ENCODE assay signal across 12 cellular contexts in the genomic region with DNA sequence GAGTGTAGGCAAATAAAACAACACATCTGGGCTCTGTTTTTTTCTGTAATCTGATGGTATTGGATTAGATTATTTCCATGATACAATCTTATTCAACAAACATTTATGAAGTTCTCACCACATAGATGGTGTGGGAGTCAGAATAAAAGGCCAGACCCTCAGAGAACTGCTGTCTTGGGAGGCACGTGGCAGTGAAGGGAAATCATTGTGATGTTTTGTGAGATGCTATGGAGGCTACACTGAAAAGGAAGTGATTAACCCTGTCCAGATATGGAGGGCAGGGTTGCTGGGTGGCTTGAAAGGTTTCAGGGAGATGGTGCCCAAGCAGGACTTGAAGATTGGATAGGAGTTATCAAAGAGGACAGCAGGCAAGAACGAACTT. TPM values are rescaled to one million over a fixed set of nuclear protein-coding genes. Genes with fewer than 3 reads are reported as not detected.
A peak's percentile ranks its signal among the peaks of the same experiment; 100 is the strongest.
DNase-seq lines count a peak whose midpoint lies in the region; ATAC-seq, FAIRE-seq and TF ChIP-seq lines count a peak whose summit lies in the region.
"Had no signal": no experiment of that assay in that cellular context is flagged by ENCODE, and none has a peak within 500 bp of the region (broad histone marks: within the 10 kb centered on the region; RNA-seq: fewer than 3 reads in every experiment).

No MANE protein-coding gene starts in this region.

- ATAC-seq in A549: peak in 1 of 2 experiments; percentile 46; a peak in 3 of 6 replicates
- no peak for ATAC-seq in T-helper 17 cell

- peak overlapping the region; percentile 19 for H3K27ac Mint-ChIP-seq in T-helper 17 cell

- in situ Hi-C loops in HAP-1 (cut with MboI; ENCODE audit: low sequenced_read_pairs): no loop called here

- H3K4me3 ChIP-seq in A549: no peak overlapping the region
- H3K4me3 ChIP-seq in fibroblast of the aortic adventitia (ENCODE audit: low read depth, low read length): peak overlapping the region; percentile 11
- no peak overlapping the region for H3K4me3 ChIP-seq in rectal smooth muscle tissue (ENCODE audit: low read length)
- H3K4me3 ChIP-seq in HAP-1: no peak overlapping the region
- H3K4me3 ChIP-seq: MG63 had no signal

- no peak for TF ChIP-seq RAD21 in A549 (conservative IDR thresholded peaks at IDR 0.05 in 1 of 2, IDR thresholded peaks at IDR 0.05 in 1 of 2)

- CTCF ChIA-PET in A549 (lab: Yijun Ruan, JAX): interaction anchor here (1.1 kb wide), 1 partner anchor 48 kb away, joined by 3 read pairs; no protein-coding TSS in a partner anchor

- no peak overlapping the region for H3K9ac ChIP-seq in rectal smooth muscle tissue (ENCODE audit: low read length)

- 62% methylated on average over 2 of the region's 2 CpGs for WGBS in A549 (ENCODE audit: missing lambda C conversion rate)

- no peaks in the 10 kb centered on the region for H3K27me3 Mint-ChIP-seq in T-helper 17 cell

- H3K27me3 ChIP-seq in rectal smooth muscle tissue (ENCODE audit: control insufficient read depth, insufficient read depth, low read length) (no peaks in the 10 kb centered on the region), HAP-1 (ENCODE audit: low read depth) (no peaks in the 10 kb centered on the region)
- H3K27me3 ChIP-seq: MG63 had no signal

- H3K27ac ChIP-seq in A549 (no peak overlapping the region), rectal smooth muscle tissue (ENCODE audit: low read depth, low read length) (peak overlapping the region; percentile 58)

- no peaks in the 10 kb centered on the region for H3K36me3 Mint-ChIP-seq in T-helper 17 cell (ENCODE audit: low read depth)

- FAIRE-seq in A549 (lab: Jason Lieb, UNC): no peak

- no peaks in the 10 kb centered on the region for H3K9me3 ChIP-seq in A549
- no peaks in the 10 kb centered on the region for H3K9me3 ChIP-seq in T-helper 17 cell (ENCODE audit: control insufficient read depth, low read length, poor library complexity, severe bottlenecking)
- H3K9me3 ChIP-seq in HAP-1: no peaks in the 10 kb centered on the region
- H3K9me3 ChIP-seq: MG63 had no signal

- TF ChIP-seq EP300 in A549 (IDR thresholded peaks at IDR 0.05): no peak

- DNase-seq in A549 (ENCODE audit: low read depth in 1 of 2, low spot score in 1 of 2) (no peak), T-helper 17 cell (no peak), fibroblast of the aortic adventitia (ENCODE audit: low read depth) (no peak), HAP-1 (ENCODE audit: low spot score in 2 of 2) (no peak), GDM1 (lab: John Stamatoyannopoulos, UW) (no peak)
- no peak for DNase-seq in activated CD4-positive, alpha-beta T cell treated with anti-CD3 and anti-CD28 coated beads for 48 hours
- DNase-seq in activated CD4-positive, CD25-positive, alpha-beta regulatory T cell (lab: John Stamatoyannopoulos, UW): no peak
- DNase-seq: activated gamma-delta T cell treated with Interleukin-2 at 50 U/mL for 16 hours, MG63, NCI-H1930, NCI-H524 had no signal

- POLR2A ChIA-PET in A549 (lab: Yijun Ruan, JAX): no interaction called here

- no peak for TF ChIP-seq POLR2A in A549 (IDR thresholded peaks at IDR 0.05; ENCODE audit: low read length)

- H3K4me1 Mint-ChIP-seq in T-helper 17 cell: no peaks in the 10 kb centered on the region

- TF ChIP-seq CTCF in A549 (IDR thresholded peaks at IDR 0.05): no peak
- no peak for TF ChIP-seq CTCF in fibroblast of the aortic adventitia (IDR thresholded peaks at IDR 0.05; ENCODE audit: insufficient read depth, low read length)

- H3K4me3 Mint-ChIP-seq in T-helper 17 cell: no peak overlapping the region

- no peaks in the 10 kb centered on the region for H3K36me3 ChIP-seq in rectal smooth muscle tissue (ENCODE audit: control insufficient read depth, insufficient read depth, low read length)
- H3K36me3 ChIP-seq in HAP-1 (replicated peaks): no peaks in the 10 kb centered on the region
- H3K36me3 ChIP-seq: MG63 had no signal

- peaks cover 14% of the 10 kb centered on the region; the same call in 2 of the 3 replicates for H3K4me1 ChIP-seq in A549
- peaks cover 21% of the 10 kb centered on the region for H3K4me1 ChIP-seq in rectal smooth muscle tissue (ENCODE audit: control insufficient read depth, insufficient read depth, low read length)
- no peaks in the 10 kb centered on the region for H3K4me1 ChIP-seq in HAP-1

- H3K4me2 ChIP-seq in A549: peak overlapping the region; percentile 34

TF ChIP-seq in A549, 52 proteins besides CTCF, POLR2A, EP300 and RAD21 (continues in another document):
- TF ChIP-seq, protein P1, sequence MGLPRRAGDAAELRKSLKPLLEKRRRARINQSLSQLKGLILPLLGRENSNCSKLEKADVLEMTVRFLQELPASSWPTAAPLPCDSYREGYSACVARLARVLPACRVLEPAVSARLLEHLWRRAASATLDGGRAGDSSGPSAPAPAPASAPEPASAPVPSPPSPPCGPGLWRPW (IDR thresholded peaks at IDR 0.05): no peak
- TF ChIP-seq, protein P2, sequence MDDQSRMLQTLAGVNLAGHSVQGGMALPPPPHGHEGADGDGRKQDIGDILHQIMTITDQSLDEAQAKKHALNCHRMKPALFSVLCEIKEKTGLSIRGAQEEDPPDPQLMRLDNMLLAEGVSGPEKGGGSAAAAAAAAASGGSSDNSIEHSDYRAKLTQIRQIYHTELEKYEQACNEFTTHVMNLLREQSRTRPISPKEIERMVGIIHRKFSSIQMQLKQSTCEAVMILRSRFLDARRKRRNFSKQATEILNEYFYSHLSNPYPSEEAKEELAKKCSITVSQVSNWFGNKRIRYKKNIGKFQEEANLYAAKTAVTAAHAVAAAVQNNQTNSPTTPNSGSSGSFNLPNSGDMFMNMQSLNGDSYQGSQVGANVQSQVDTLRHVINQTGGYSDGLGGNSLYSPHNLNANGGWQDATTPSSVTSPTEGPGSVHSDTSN (IDR thresholded peaks at IDR 0.05): no peak
- TF ChIP-seq NFE2L2 (conservative IDR thresholded peaks at IDR 0.05; ENCODE audit: low read length): no peak
- TF ChIP-seq CHD4 (IDR thresholded peaks at IDR 0.05; ENCODE audit: borderline replicate concordance): no peak
- TF ChIP-seq, protein P3, sequence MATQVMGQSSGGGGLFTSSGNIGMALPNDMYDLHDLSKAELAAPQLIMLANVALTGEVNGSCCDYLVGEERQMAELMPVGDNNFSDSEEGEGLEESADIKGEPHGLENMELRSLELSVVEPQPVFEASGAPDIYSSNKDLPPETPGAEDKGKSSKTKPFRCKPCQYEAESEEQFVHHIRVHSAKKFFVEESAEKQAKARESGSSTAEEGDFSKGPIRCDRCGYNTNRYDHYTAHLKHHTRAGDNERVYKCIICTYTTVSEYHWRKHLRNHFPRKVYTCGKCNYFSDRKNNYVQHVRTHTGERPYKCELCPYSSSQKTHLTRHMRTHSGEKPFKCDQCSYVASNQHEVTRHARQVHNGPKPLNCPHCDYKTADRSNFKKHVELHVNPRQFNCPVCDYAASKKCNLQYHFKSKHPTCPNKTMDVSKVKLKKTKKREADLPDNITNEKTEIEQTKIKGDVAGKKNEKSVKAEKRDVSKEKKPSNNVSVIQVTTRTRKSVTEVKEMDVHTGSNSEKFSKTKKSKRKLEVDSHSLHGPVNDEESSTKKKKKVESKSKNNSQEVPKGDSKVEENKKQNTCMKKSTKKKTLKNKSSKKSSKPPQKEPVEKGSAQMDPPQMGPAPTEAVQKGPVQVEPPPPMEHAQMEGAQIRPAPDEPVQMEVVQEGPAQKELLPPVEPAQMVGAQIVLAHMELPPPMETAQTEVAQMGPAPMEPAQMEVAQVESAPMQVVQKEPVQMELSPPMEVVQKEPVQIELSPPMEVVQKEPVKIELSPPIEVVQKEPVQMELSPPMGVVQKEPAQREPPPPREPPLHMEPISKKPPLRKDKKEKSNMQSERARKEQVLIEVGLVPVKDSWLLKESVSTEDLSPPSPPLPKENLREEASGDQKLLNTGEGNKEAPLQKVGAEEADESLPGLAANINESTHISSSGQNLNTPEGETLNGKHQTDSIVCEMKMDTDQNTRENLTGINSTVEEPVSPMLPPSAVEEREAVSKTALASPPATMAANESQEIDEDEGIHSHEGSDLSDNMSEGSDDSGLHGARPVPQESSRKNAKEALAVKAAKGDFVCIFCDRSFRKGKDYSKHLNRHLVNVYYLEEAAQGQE (IDR thresholded peaks at IDR 0.05): no peak
- TF ChIP-seq ZNF302 (CRISPR knock-in tag; IDR thresholded peaks at IDR 0.05): no peak
- TF ChIP-seq EHF (CRISPR knock-in tag; IDR thresholded peaks at IDR 0.05): no peak
- TF ChIP-seq ZC3H11A (IDR thresholded peaks at IDR 0.05): no peak
- TF ChIP-seq, protein P4, sequence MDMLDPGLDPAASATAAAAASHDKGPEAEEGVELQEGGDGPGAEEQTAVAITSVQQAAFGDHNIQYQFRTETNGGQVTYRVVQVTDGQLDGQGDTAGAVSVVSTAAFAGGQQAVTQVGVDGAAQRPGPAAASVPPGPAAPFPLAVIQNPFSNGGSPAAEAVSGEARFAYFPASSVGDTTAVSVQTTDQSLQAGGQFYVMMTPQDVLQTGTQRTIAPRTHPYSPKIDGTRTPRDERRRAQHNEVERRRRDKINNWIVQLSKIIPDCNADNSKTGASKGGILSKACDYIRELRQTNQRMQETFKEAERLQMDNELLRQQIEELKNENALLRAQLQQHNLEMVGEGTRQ (IDR thresholded peaks at IDR 0.05): no peak
- no peak for TF ChIP-seq ZFP36 (IDR thresholded peaks at IDR 0.05; ENCODE audit: borderline replicate concordance, partially characterized antibody)
- TF ChIP-seq KDM5A (IDR thresholded peaks at IDR 0.05): no peak

RNA-seq across cellular contexts. Expression of a gene that starts 35.6 kb away (rescaled TPM):
- polyA plus RNA-seq in A549 (2011; rRNA removed) (25.4 and 31.7 TPM in 2 replicates), A549 (2017; fragmentation: RNase III; extraction: RNeasy Plus Mini Kit Qiagen cat#74134 plus additional on column Dnase treatment) (22.8 to 27.2 TPM (median 23.6 TPM) in 3 replicates)
- polyA plus RNA-seq in A549 (2012; cell fraction: cytosol; rRNA removed): 23.6 and 24.4 TPM in 2 replicates
- 24.1 and 28.6 TPM in 2 replicates for polyA plus RNA-seq in A549 (2012; cell fraction: nucleus; rRNA removed)
- polyA minus RNA-seq in A549 (2011; rRNA and poly(A)+ RNA removed): 30.5 and 33.5 TPM in 2 replicates
- total RNA-seq in T-helper 17 cell (1 to 10 TPM; 6.7 to 7.0 TPM), fibroblast of the aortic adventitia (ENCODE audit: low replicate concordance) (12.7 and 15.6 TPM in 2 replicates)

RNA-seq across cellular contexts. Expression of a gene that starts 51.6 kb away (rescaled TPM):
- polyA plus RNA-seq in A549 (2011; rRNA removed): 57.7 and 61.4 TPM in 2 replicates
- polyA plus RNA-seq in A549 (2012; cell fraction: cytosol; rRNA removed): 131 and 134 TPM in 2 replicates
- 108 and 123 TPM in 2 replicates for polyA plus RNA-seq in A549 (2012; cell fraction: nucleus; rRNA removed)
- polyA plus RNA-seq in A549 (2017; fragmentation: RNase III; extraction: RNeasy Plus Mini Kit Qiagen cat#74134 plus additional on column Dnase treatment): 61.0 to 69.5 TPM (median 62.0 TPM) in 3 replicates
- polyA minus RNA-seq in A549 (2011; rRNA and poly(A)+ RNA removed): 77.3 and 77.6 TPM in 2 replicates
- total RNA-seq in T-helper 17 cell: 10 to 100 TPM; 10.3 to 17.2 TPM
- 5.0 and 17.5 TPM in 2 replicates for total RNA-seq in fibroblast of the aortic adventitia (ENCODE audit: low replicate concordance)
